In the genomic region with DNA sequence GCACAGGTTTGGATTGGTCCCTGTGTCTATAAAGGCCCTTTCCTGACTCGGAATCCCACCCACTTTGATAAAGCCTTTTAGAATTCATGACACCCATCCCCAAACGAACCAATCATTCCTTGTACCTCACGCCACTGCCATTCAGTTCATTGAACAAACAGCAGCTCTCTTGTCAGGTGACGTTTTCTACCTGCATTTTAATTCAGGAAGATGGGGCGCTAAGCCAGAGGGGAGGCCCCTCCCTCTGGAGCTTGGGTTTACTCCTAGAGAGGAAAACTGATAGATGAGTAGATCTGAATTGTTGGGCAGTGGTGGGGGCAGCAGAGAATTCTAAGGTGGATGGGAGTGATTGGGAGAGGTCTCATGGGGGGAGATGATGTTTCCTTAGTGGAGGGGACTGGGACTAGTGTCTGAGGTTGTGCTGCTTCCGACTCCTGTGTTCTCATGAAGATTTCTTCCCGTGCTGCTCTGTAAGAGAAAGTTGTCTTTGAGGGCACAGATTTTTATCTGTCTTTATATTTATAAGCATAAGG, we compare ENCODE assay signal across 1 cellular context.
TF ChIP-seq lines count a peak whose summit lies in the region.

No MANE protein-coding gene starts in this region.

TF ChIP-seq in WTC11, 78 proteins besides CTCF, POLR2A, EP300 and RAD21 (continued from another document):
- TF ChIP-seq, protein P1, sequence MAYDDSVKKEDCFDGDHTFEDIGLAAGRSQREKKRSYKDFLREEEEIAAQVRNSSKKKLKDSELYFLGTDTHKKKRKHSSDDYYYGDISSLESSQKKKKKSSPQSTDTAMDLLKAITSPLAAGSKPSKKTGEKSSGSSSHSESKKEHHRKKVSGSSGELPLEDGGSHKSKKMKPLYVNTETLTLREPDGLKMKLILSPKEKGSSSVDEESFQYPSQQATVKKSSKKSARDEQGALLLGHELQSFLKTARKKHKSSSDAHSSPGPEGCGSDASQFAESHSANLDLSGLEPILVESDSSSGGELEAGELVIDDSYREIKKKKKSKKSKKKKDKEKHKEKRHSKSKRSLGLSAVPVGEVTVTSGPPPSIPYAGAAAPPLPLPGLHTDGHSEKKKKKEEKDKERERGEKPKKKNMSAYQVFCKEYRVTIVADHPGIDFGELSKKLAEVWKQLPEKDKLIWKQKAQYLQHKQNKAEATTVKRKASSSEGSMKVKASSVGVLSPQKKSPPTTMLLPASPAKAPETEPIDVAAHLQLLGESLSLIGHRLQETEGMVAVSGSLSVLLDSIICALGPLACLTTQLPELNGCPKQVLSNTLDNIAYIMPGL (CRISPR knock-in tag; IDR thresholded peaks at IDR 0.05), result no peak
- TF ChIP-seq, protein P2, sequence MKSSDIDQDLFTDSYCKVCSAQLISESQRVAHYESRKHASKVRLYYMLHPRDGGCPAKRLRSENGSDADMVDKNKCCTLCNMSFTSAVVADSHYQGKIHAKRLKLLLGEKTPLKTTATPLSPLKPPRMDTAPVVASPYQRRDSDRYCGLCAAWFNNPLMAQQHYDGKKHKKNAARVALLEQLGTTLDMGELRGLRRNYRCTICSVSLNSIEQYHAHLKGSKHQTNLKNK (CRISPR knock-in tag; IDR thresholded peaks at IDR 0.05), result no peak
- TF ChIP-seq ZNF121 (CRISPR knock-in tag; IDR thresholded peaks at IDR 0.05) (no peak), IRF2 (CRISPR knock-in tag; IDR thresholded peaks at IDR 0.05; ENCODE audit: borderline replicate concordance, low read depth) (no peak), CREB1 (CRISPR knock-in tag; IDR thresholded peaks at IDR 0.05) (no peak), RELA (CRISPR knock-in tag; IDR thresholded peaks at IDR 0.05; ENCODE audit: borderline replicate concordance) (no peak)
